8 cellular contexts compared by ENCODE assay signal in genomic region chr7:111486472-111487142, GRCh38.
A peak's percentile ranks its signal among the peaks of the same experiment; 100 is the strongest.
DNase-seq lines count a peak whose midpoint lies in the region; ATAC-seq and TF ChIP-seq lines count a peak whose summit lies in the region.

No MANE protein-coding gene starts in this region.

- H3K36me3 ChIP-seq in transverse colon: peaks cover 0 to 1% (median 0%) of the 10 kb centered on the region in 4 donors

- TF ChIP-seq CTCF in GM12865 (IDR thresholded peaks at IDR 0.05; ENCODE audit: insufficient read depth, low read depth, low read length, missing control alignments) (peak; percentile 60), astrocyte of the cerebellum (IDR thresholded peaks at IDR 0.05; ENCODE audit: low read depth, low read length, missing control alignments) (peak; percentile 59), transverse colon (IDR thresholded peaks at IDR 0.05) (peak; percentile 46 to 64 (median 63))

- no peaks in the 10 kb centered on the region for H3K4me1 ChIP-seq in transverse colon

- DNase-seq in ACHN: peak; percentile 73
- peak; percentile 42 for DNase-seq in GM12865 (ENCODE audit: low read depth)
- peak; percentile 45 for DNase-seq in NCI-H2196 (lab: John Stamatoyannopoulos, UW; ENCODE audit: unreplicated experiment)
- DNase-seq in astrocyte of the cerebellum (ENCODE audit: low read depth): peak; percentile 49
- DNase-seq in iPS-NIHi7 (ENCODE audit: extremely low spot score): peak; percentile 20
- no peak for DNase-seq in transverse colon

- ATAC-seq in HG03103 (IDR thresholded peaks at IDR 0.05; ENCODE audit: low read depth, unreplicated experiment) (peak; percentile 69), GM18873 (IDR thresholded peaks at IDR 0.05; ENCODE audit: low FRiP score, unreplicated experiment) (no peak)

- H3K4me3 ChIP-seq in GM12865 (ENCODE audit: low read depth, low read length) (no peak overlapping the region), astrocyte of the cerebellum (ENCODE audit: low read depth, low read length) (no peak overlapping the region), transverse colon (no peak overlapping the region)

- no peak for TF ChIP-seq EP300 in transverse colon (IDR thresholded peaks at IDR 0.05; ENCODE audit: low read depth)

- TF ChIP-seq POLR2A in transverse colon (IDR thresholded peaks at IDR 0.05): no peak

- in situ Hi-C loops in ACHN (cut with HindIII; ENCODE audit: low pct_ligation_motif_present, low pct_unique_long_range_greater_than_20kb, low sequenced_read_pairs): no loop called here
- in situ Hi-C loops in astrocyte of the cerebellum (cut with HindIII; ENCODE audit: low sequenced_read_pairs): no loop called here
- in situ Hi-C loops in transverse colon (cut with MboI; ENCODE audit: low pct_ligation_motif_present in 1 of 4, low pct_unique_long_range_greater_than_20kb in 1 of 4, low sequenced_read_pairs in 3 of 4): loop anchor here (10.0 to 25.0 kb wide), 3 partner anchors 399 to 1649 kb away; partner anchors contain the start of gene LRRN3 (in 3 of the 4)

- intact Hi-C loops in transverse colon (cut with DNase I; ENCODE audit: low total_unique reads): loop anchor here (10.0 kb wide), 1 partner anchor 392 kb away; the partner anchor contains the start of gene LRRN3

- no peaks in the 10 kb centered on the region for H3K27me3 ChIP-seq in transverse colon

- H3K27ac ChIP-seq in transverse colon: no peak overlapping the region

- H3K9me3 ChIP-seq in transverse colon: no peaks in the 10 kb centered on the region

Comparison
In these comparisons a context has a peak if more than half of its experiments do, and no peak if none do; other contexts are left out.
1. in situ Hi-C loops: an anchor here in transverse colon (10.0 to 25.0 kb wide); none called in ACHN and astrocyte of the cerebellum.